Comparison of ENCODE assay signal across 1 cellular context in the genomic region with DNA sequence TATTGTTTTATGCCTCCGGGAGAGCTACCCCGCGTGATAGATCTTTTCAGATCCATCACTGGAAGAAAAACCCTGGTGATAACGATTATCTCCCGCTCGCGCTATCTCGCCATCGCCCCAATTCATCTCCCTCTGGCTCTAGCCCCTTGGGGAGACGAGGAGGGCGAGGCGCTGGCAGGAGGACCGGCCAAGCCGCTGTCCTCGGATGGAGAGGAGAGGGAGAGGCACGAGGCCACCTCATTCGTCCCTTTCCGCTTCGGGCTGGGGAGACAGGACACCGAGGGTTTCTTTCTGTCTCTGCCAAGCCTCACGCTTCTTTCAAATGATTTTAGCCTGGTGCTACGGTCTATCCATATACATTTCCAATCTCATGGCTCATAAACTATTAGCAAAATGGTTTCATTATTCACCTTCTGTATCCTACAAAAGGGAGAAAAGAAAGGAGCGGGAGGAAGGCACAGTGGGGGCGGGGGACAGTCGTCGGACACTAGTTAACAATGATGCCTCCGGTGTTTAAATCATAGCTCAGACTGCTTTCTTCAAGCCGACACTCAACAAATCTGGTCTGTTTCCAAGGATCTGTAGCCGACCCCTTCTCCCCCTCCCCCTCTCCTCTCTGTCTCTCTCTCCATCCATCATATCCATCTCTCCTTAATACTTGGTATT.
TF ChIP-seq lines count a peak whose summit lies in the region.

No MANE protein-coding gene starts in this region.

TF ChIP-seq in WTC11, 78 proteins besides CTCF, POLR2A, EP300 and RAD21 (continued from another document):
- TF ChIP-seq, protein P1, sequence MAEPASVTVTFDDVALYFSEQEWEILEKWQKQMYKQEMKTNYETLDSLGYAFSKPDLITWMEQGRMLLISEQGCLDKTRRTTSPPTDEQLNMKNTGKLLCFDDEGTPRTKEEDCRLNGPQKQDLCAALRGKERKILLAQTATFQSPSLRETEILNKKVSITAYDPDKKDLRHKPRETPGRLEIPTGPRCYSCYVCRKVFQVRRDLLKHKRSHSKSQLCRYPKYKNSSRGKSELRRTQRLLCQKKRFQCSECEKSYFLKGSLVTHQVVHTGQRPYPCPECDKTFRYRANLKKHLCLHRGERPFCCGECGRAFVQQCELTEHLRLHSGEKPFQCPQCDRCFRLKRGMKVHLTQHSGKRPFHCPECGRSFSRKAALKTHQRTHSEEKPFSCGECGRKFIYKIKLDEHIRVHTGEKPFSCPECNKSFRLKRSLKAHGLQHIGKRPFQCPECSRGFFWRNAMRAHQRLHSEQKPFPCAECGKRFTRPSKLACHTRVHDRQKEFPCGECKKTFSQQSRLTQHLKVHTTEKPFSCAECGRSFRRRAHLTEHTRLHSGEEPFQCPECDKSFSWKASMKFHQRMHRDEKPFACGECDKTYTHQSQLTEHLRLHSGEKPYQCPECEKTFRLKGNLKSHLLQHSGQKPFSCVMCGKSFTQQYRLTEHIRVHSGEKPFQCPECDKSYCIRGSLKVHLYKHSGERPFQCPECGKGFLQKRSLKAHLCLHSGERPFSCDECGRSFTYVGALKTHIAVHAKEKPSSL (CRISPR knock-in tag; conservative IDR thresholded peaks at IDR 0.05): no peak
- no peak for TF ChIP-seq GRHL2 (CRISPR knock-in tag; IDR thresholded peaks at IDR 0.05; ENCODE audit: insufficient replicate concordance, severe bottlenecking)
- no peak for TF ChIP-seq ZNF138 (CRISPR knock-in tag; conservative IDR thresholded peaks at IDR 0.05)
- TF ChIP-seq STAT6 (CRISPR knock-in tag; conservative IDR thresholded peaks at IDR 0.05; ENCODE audit: low read depth): no peak
- no peak for TF ChIP-seq EMX1 (CRISPR knock-in tag; IDR thresholded peaks at IDR 0.05)
- TF ChIP-seq ETV6 (CRISPR knock-in tag; IDR thresholded peaks at IDR 0.05): no peak
- TF ChIP-seq TCF7 (CRISPR knock-in tag; IDR thresholded peaks at IDR 0.05; ENCODE audit: low read depth): no peak
